ENCODE assay signal across 11 cellular contexts in genomic region chr12:29710104-29710503, GRCh38.
DNase-seq lines count a peak whose midpoint lies in the region; ATAC-seq and TF ChIP-seq lines count a peak whose summit lies in the region.
"Had no signal": no experiment of that assay in that cellular context is flagged by ENCODE, and none has a peak within 500 bp of the region (broad histone marks: within the 10 kb centered on the region; RNA-seq: fewer than 3 reads in every experiment).

No MANE protein-coding gene starts in this region.

- H3K9me3 ChIP-seq in HAP-1 = no peaks in the 10 kb centered on the region

- ATAC-seq in SK-N-SH treated with all-trans-retinoic acid at 6 μM for 48 hours (peak; percentile 40; the same call in 1 of the 3 replicates), left cardiac atrium (peak; percentile 83 to 87), GM21717 (IDR thresholded peaks at IDR 0.05; ENCODE audit: unreplicated experiment) (no peak), GM21390 (IDR thresholded peaks at IDR 0.05; ENCODE audit: unreplicated experiment) (no peak)

- intact Hi-C loops in left cardiac atrium (cut with DNase I) = no loop called here

- H3K36me3 ChIP-seq in HAP-1 (replicated peaks) = no peaks in the 10 kb centered on the region

- DNase-seq in NCI-H1092 (lab: John Stamatoyannopoulos, UW) (peak; percentile 80), left cardiac atrium (peak; percentile 42), putamen (ENCODE audit: low spot score) (peak; percentile 48), HAP-1 (ENCODE audit: low spot score in 2 of 2) (no peak)
- no peak for DNase-seq in activated naive CD4-positive, alpha-beta T cell treated with Interleukin-2 at 50 U/mL for 16 hours
- DNase-seq: GF-D8, immature natural killer cell, IMR-90 had no signal

- peaks cover 5% of the 10 kb centered on the region; the same call in 1 of the 2 replicates for H3K4me1 ChIP-seq in HAP-1

- no peak overlapping the region for H3K4me3 ChIP-seq in HAP-1

- no peaks in the 10 kb centered on the region for H3K27me3 ChIP-seq in HAP-1 (ENCODE audit: low read depth)

- in situ Hi-C loops in HAP-1 (cut with MboI; ENCODE audit: low sequenced_read_pairs) = no loop called here

TF ChIP-seq in SK-N-SH treated with all-trans-retinoic acid at 6 μM for 48 hours, 23 proteins besides CTCF, POLR2A, EP300 and RAD21:
- TF ChIP-seq ESRRG (CRISPR knock-in tag; IDR thresholded peaks at IDR 0.05) = no peak
- no peak for TF ChIP-seq OSR1 (CRISPR knock-in tag; IDR thresholded peaks at IDR 0.05)
- no peak for TF ChIP-seq SNAI2 (CRISPR knock-in tag; IDR thresholded peaks at IDR 0.05)
- peak; percentile 18; the same call in 1 of the 2 replicates for TF ChIP-seq TSHZ2 (CRISPR knock-in tag; IDR thresholded peaks at IDR 0.05)
- TF ChIP-seq RARB (CRISPR knock-in tag; IDR thresholded peaks at IDR 0.05) = no peak
- peak; percentile 63 for TF ChIP-seq TCF4 (CRISPR knock-in tag; IDR thresholded peaks at IDR 0.05; ENCODE audit: borderline replicate concordance)
- no peak for TF ChIP-seq ZNF565 (CRISPR knock-in tag; conservative IDR thresholded peaks at IDR 0.05; ENCODE audit: low read depth)
- TF ChIP-seq CREB5 (CRISPR knock-in tag; IDR thresholded peaks at IDR 0.05; ENCODE audit: low read depth) = no peak
- TF ChIP-seq, protein P1, sequence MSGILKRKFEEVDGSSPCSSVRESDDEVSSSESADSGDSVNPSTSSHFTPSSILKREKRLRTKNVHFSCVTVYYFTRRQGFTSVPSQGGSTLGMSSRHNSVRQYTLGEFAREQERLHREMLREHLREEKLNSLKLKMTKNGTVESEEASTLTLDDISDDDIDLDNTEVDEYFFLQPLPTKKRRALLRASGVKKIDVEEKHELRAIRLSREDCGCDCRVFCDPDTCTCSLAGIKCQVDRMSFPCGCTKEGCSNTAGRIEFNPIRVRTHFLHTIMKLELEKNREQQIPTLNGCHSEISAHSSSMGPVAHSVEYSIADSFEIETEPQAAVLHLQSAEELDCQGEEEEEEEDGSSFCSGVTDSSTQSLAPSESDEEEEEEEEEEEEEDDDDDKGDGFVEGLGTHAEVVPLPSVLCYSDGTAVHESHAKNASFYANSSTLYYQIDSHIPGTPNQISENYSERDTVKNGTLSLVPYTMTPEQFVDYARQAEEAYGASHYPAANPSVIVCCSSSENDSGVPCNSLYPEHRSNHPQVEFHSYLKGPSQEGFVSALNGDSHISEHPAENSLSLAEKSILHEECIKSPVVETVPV (CRISPR knock-in tag; IDR thresholded peaks at IDR 0.05) = no peak
- TF ChIP-seq CSDC2 (CRISPR knock-in tag; IDR thresholded peaks at IDR 0.05) = no peak
- TF ChIP-seq BACH2 (CRISPR knock-in tag; IDR thresholded peaks at IDR 0.05; ENCODE audit: borderline replicate concordance) = no peak
- TF ChIP-seq ISL1 (CRISPR knock-in tag; IDR thresholded peaks at IDR 0.05) = no peak
- TF ChIP-seq ZNF8 (CRISPR knock-in tag; IDR thresholded peaks at IDR 0.05) = no peak
- no peak for TF ChIP-seq TOX (CRISPR knock-in tag; IDR thresholded peaks at IDR 0.05; ENCODE audit: borderline replicate concordance)
- no peak for TF ChIP-seq ZFP30 (CRISPR knock-in tag; IDR thresholded peaks at IDR 0.05)

Comparison
In these comparisons a context has a peak if more than half of its experiments do, and no peak if none do; other contexts are left out.
1. DNase-seq: peak in NCI-H1092 (single experiment), left cardiac atrium (single experiment) and putamen (single experiment); none in HAP-1 (0 of 2) and activated naive CD4-positive, alpha-beta T cell treated with Interleukin-2 at 50 U/mL for 16 hours (single experiment).
2. ATAC-seq: peak in SK-N-SH treated with all-trans-retinoic acid at 6 μM for 48 hours (single experiment) and left cardiac atrium (2 of 2); none in GM21717 (single experiment) and GM21390 (single experiment).